13 cellular contexts compared by ENCODE assay signal in the genomic region with DNA sequence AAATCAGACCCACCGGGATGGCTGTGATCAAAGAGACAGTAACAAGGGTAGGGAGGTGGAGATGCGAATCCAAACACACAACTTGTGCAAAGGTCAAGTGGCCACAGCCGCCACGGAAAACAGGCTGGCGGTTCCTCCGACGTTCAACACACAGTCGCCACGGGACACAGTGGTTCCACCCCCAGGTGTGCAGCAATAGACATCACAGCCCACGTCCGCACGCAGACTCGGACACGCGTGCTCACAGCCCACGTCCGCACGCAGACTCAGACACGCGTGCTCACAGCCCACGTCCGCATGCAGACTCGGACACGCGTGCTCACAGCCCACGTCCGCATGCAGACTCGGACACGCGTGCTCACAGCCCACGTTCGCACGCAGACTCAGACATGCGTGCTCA.
DNase-seq lines count a peak whose midpoint lies in the region; ATAC-seq and TF ChIP-seq lines count a peak whose summit lies in the region.
"Had no signal": no experiment of that assay in that cellular context is flagged by ENCODE, and none has a peak within 500 bp of the region (broad histone marks: within the 10 kb centered on the region; RNA-seq: fewer than 3 reads in every experiment).

No MANE protein-coding gene starts in this region.

- H3K4me3 ChIP-seq in esophagus squamous epithelium: no peak overlapping the region
- peak overlapping the region; percentile 8 for H3K4me3 ChIP-seq in trophoblast cell (ENCODE audit: low read depth, low read length)

- peaks cover 55% of the 10 kb centered on the region for H3K4me1 Mint-ChIP-seq in activated CD4-positive, alpha-beta memory T cell treated with anti-CD3 and anti-CD28 coated beads, Interleukin-2, amount 10 ng/mL, durations not matched to agents 7 days and 5 days

- no peak overlapping the region for H2BK5ac ChIP-seq in trophoblast cell (ENCODE audit: low read depth, low read length, poor library complexity)

- H3K14ac ChIP-seq in trophoblast cell (ENCODE audit: low read length): no peak overlapping the region

- peaks cover 12% of the 10 kb centered on the region for H3K79me2 ChIP-seq in trophoblast cell (ENCODE audit: control insufficient read depth, insufficient read depth, low read length, poor library complexity)

- no peak for ATAC-seq in Right ventricle myocardium inferior
- ATAC-seq in left cardiac atrium: no peak
- ATAC-seq: activated CD4-positive, alpha-beta T cell treated with anti-CD3 and anti-CD28 coated beads for 36 hours; foreskin keratinocyte had no signal

- TF ChIP-seq POLR2A in esophagus squamous epithelium (IDR thresholded peaks at IDR 0.05): no peak

- no peak overlapping the region for H2BK120ac ChIP-seq in trophoblast cell (ENCODE audit: insufficient read depth, low read length, poor library complexity)

- H3K79me1 ChIP-seq in trophoblast cell (ENCODE audit: low read length): peaks cover 36% of the 10 kb centered on the region

- H3K23ac ChIP-seq in trophoblast cell (ENCODE audit: low read length): no peak overlapping the region

- no peak overlapping the region for H2BK12ac ChIP-seq in trophoblast cell (ENCODE audit: low read length)

- H3K9me3 Mint-ChIP-seq in activated CD4-positive, alpha-beta memory T cell treated with anti-CD3 and anti-CD28 coated beads, Interleukin-2, amount 10 ng/mL, durations not matched to agents 7 days and 5 days: no peaks in the 10 kb centered on the region

- no peak overlapping the region for H3K4ac ChIP-seq in trophoblast cell (ENCODE audit: low read depth, low read length)

- H3K4me3 Mint-ChIP-seq in activated CD4-positive, alpha-beta memory T cell treated with anti-CD3 and anti-CD28 coated beads, Interleukin-2, amount 10 ng/mL, durations not matched to agents 7 days and 5 days: no peak overlapping the region
- H3K4me3 Mint-ChIP-seq: activated CD4-positive, alpha-beta T cell treated with anti-CD3 and anti-CD28 coated beads for 36 hours had no signal

- H3K36me3 ChIP-seq in esophagus squamous epithelium: no peaks in the 10 kb centered on the region
- H3K36me3 ChIP-seq in trophoblast cell (ENCODE audit: control insufficient read depth in 1 of 2, insufficient read depth in 2 of 2, low read length in 2 of 2): peaks cover 0 to 6% of the 10 kb centered on the region in 2 experiments

- no peak overlapping the region for H4K8ac ChIP-seq in trophoblast cell (ENCODE audit: low read depth, low read length)

- H3K18ac ChIP-seq in trophoblast cell (ENCODE audit: low read length): no peak overlapping the region

- in situ Hi-C loops in G401 (cut with HindIII; ENCODE audit: low sequenced_read_pairs): no loop called here

- no peak overlapping the region for H3K4me2 ChIP-seq in trophoblast cell (ENCODE audit: low read length)

- no peaks in the 10 kb centered on the region for H3K27me3 ChIP-seq in esophagus squamous epithelium
- H3K27me3 ChIP-seq in trophoblast cell (ENCODE audit: insufficient read depth, low read length): no peaks in the 10 kb centered on the region
- H3K27me3 ChIP-seq: foreskin keratinocyte had no signal

- H3K27ac ChIP-seq in esophagus squamous epithelium (peak overlapping the region in 3 of 4 donors; percentile 17 to 95 (median 49)), trophoblast cell (ENCODE audit: low read depth, low read length) (no peak overlapping the region)
- H3K27ac ChIP-seq: foreskin keratinocyte had no signal

- intact Hi-C loops in Right ventricle myocardium inferior (cut with DNase I): no loop called here
- intact Hi-C loops in left cardiac atrium (cut with DNase I): no loop called here
- intact Hi-C loops in esophagus squamous epithelium (cut with DNase I): no loop called here

- no peak overlapping the region for H2AK5ac ChIP-seq in trophoblast cell (ENCODE audit: low read length)

- H3K4me1 ChIP-seq in esophagus squamous epithelium (peaks cover 28 to 92% (median 56%) of the 10 kb centered on the region in 3 donors), trophoblast cell (ENCODE audit: control insufficient read depth in 1 of 2, insufficient read depth in 2 of 2, low read length in 2 of 2) (peaks cover 22 to 26% of the 10 kb centered on the region in 2 experiments)

- H3K9ac ChIP-seq in trophoblast cell (ENCODE audit: low read length): no peak overlapping the region

- peaks cover 48% of the 10 kb centered on the region for H3K36me3 Mint-ChIP-seq in activated CD4-positive, alpha-beta memory T cell treated with anti-CD3 and anti-CD28 coated beads, Interleukin-2, amount 10 ng/mL, durations not matched to agents 7 days and 5 days (ENCODE audit: low read depth)

- CTCF ChIA-PET in activated CD4-positive, alpha-beta memory T cell treated with anti-CD3 and anti-CD28 coated beads, Interleukin-2, amount 10 ng/mL, durations not matched to agents 7 days and 5 days (lab: Charles Lee): no interaction called here

- no peak for TF ChIP-seq CTCF in esophagus squamous epithelium (IDR thresholded peaks at IDR 0.05)

- 92 to 94% methylated on average over 17 to 23 of the region's 34 CpGs for WGBS in esophagus squamous epithelium, 2 donors
- WGBS in trophoblast cell (ENCODE audit: extremely low coverage, insufficient coverage, insufficient read length): no CpG with 5 or more reads among the region's 34 CpGs

- H3K9me3 ChIP-seq in esophagus squamous epithelium: no peaks in the 10 kb centered on the region
- peaks cover 4% of the 10 kb centered on the region for H3K9me3 ChIP-seq in trophoblast cell (ENCODE audit: insufficient read depth, low read depth, low read length)

- H3K27ac Mint-ChIP-seq in activated CD4-positive, alpha-beta memory T cell treated with anti-CD3 and anti-CD28 coated beads, Interleukin-2, amount 10 ng/mL, durations not matched to agents 7 days and 5 days: no peak overlapping the region

- H2AFZ ChIP-seq in trophoblast cell (ENCODE audit: insufficient read depth, low read length, poor library complexity): no peak overlapping the region

- no peaks in the 10 kb centered on the region for H3K27me3 Mint-ChIP-seq in activated CD4-positive, alpha-beta memory T cell treated with anti-CD3 and anti-CD28 coated beads, Interleukin-2, amount 10 ng/mL, durations not matched to agents 7 days and 5 days
- H3K27me3 Mint-ChIP-seq: activated CD4-positive, alpha-beta T cell treated with anti-CD3 and anti-CD28 coated beads for 36 hours had no signal

- peak; percentile 54 for DNase-seq in Right ventricle myocardium inferior (ENCODE audit: missing footprints)
- DNase-seq in left cardiac atrium: no peak
- no peak for DNase-seq in esophagus squamous epithelium (lab: John Stamatoyannopoulos, UW)
- DNase-seq in trophoblast cell: no peak
- DNase-seq in stimulated activated CD4-positive, alpha-beta T cell treated with anti-CD3 and anti-CD28 coated beads, Interleukin-4, amount 100 ng/mL, for 24 hours: no peak
- DNase-seq in CD1c-positive myeloid dendritic cell (ENCODE audit: extremely low spot score): no peak
- no peak for DNase-seq in activated CD4-positive, alpha-beta memory T cell treated with anti-CD3 and anti-CD28 coated beads, Interleukin-2, amount 10 ng/mL, durations not matched to agents 7 days and 5 days
- DNase-seq in G401 (ENCODE audit: low spot score): no peak
- DNase-seq: activated CD4-positive, alpha-beta T cell treated with anti-CD3 and anti-CD28 coated beads for 36 hours; foreskin keratinocyte; NCI-H187 treated with DMSO at 0.1 percent for 48 hours; NCI-H526; stimulated activated CD4-positive, alpha-beta T cell treated with anti-CD3 and anti-CD28 coated beads, Interleukin-2, amount 100 ng/mL, for 48 hours had no signal

- POLR2A ChIA-PET in activated CD4-positive, alpha-beta memory T cell treated with anti-CD3 and anti-CD28 coated beads, Interleukin-2, amount 10 ng/mL, durations not matched to agents 7 days and 5 days (lab: Charles Lee): no interaction called here

- no peak overlapping the region for H4K91ac ChIP-seq in trophoblast cell (ENCODE audit: low read depth, low read length)

- no peak overlapping the region for H4K12ac ChIP-seq in trophoblast cell (ENCODE audit: low read depth, low read length)
